ENCODE assay signal across 10 cellular contexts in genomic region chr19:42741726-42742607, GRCh38. TPM values are rescaled to one million over a fixed set of nuclear protein-coding genes. Genes with fewer than 3 reads are reported as not detected.
DNase-seq lines count a peak whose midpoint lies in the region; ATAC-seq and TF ChIP-seq lines count a peak whose summit lies in the region.
"Not testable (repeated sequence)": the region's sequence is repeated elsewhere in the genome, so short reads cannot be mapped to it uniquely, and the experiment has no call there.
"Had no signal": no experiment of that assay in that cellular context is flagged by ENCODE, and none has a peak within 500 bp of the region (broad histone marks: within the 10 kb centered on the region; RNA-seq: fewer than 3 reads in every experiment).

No MANE protein-coding gene starts in this region.

- in situ Hi-C loops in astrocyte of the spinal cord (cut with HindIII; ENCODE audit: low sequenced_read_pairs): not testable (repeated sequence)

- H3K27ac ChIP-seq in GM23338 (ENCODE audit: low read depth); SU-DHL-6 (ENCODE audit: low read depth, low read length); lower lobe of right lung; upper lobe of left lung: not testable (repeated sequence)

- H3K9me3 ChIP-seq in SU-DHL-6 (ENCODE audit: insufficient read depth, low read length); lower lobe of right lung; upper lobe of left lung: not testable (repeated sequence)

- TF ChIP-seq EP300 in upper lobe of left lung (IDR thresholded peaks at IDR 0.05): not testable (repeated sequence)

- H3K4me3 ChIP-seq in GM23338; SU-DHL-6 (ENCODE audit: insufficient read depth, low read length, poor library complexity, severe bottlenecking); astrocyte of the spinal cord (ENCODE audit: low read depth, low read length); fibroblast of pulmonary artery (replicated peaks; ENCODE audit: low read depth, low read length); lower lobe of right lung; upper lobe of left lung: not testable (repeated sequence)

- H3K4me1 ChIP-seq in GM23338 (ENCODE audit: insufficient read depth); lower lobe of right lung; upper lobe of left lung: not testable (repeated sequence)

- intact Hi-C loops in lower lobe of right lung (cut with DNase I): not testable (repeated sequence)

- H3K9ac ChIP-seq in SU-DHL-6 (ENCODE audit: low read length): not testable (repeated sequence)

- H3K4me2 ChIP-seq in GM23338; SU-DHL-6 (ENCODE audit: low read depth, low read length, poor library complexity, severe bottlenecking): not testable (repeated sequence)

- not testable (repeated sequence) for TF ChIP-seq POLR2A in upper lobe of left lung (IDR thresholded peaks at IDR 0.05)

- not testable (repeated sequence) for H2AFZ ChIP-seq in GM23338; SU-DHL-6 (ENCODE audit: low read depth, low read length, severe bottlenecking)

- H3K9me3 Mint-ChIP-seq in GM23338: peaks cover 85% of the 10 kb centered on the region

- H3K36me3 Mint-ChIP-seq in GM23338 (ENCODE audit: low read depth): not testable (repeated sequence)

- not testable (repeated sequence) for H3K4me1 Mint-ChIP-seq in GM23338

- H3K36me3 ChIP-seq in GM23338 (ENCODE audit: insufficient read depth); SU-DHL-6 (ENCODE audit: low read length); lower lobe of right lung; upper lobe of left lung: not testable (repeated sequence)

- TF ChIP-seq CTCF in GM23338 (conservative IDR thresholded peaks at IDR 0.05; ENCODE audit: low read depth in 2 of 2) (peak; percentile 63 to 72), SU-DHL-6 (IDR thresholded peaks at IDR 0.05; ENCODE audit: insufficient read depth, low read length, poor library complexity, severe bottlenecking) (peak; percentile 15), astrocyte of the spinal cord (IDR thresholded peaks at IDR 0.05; ENCODE audit: low read depth, low read length) (peak; percentile 42), fibroblast of pulmonary artery (IDR thresholded peaks at IDR 0.05; ENCODE audit: low read length, missing control alignments) (peak; percentile 40), lower lobe of right lung (IDR thresholded peaks at IDR 0.05) (peak; percentile 30), upper lobe of left lung (IDR thresholded peaks at IDR 0.05) (peak in 5 of 6 experiments; percentile 19 to 47 (median 40))

- WGBS in upper lobe of left lung, 2 donors: 33 to 35% methylated on average over 7 to 14 of the region's 14 CpGs

- H3K27ac Mint-ChIP-seq in GM23338: not testable (repeated sequence)

- not testable (repeated sequence) for H3K79me2 ChIP-seq in GM23338 (replicated peaks; ENCODE audit: insufficient read depth); SU-DHL-6 (ENCODE audit: insufficient read depth, low read length)

- H3K27me3 ChIP-seq in GM23338 (ENCODE audit: insufficient read depth); SU-DHL-6 (ENCODE audit: low read length); lower lobe of right lung (ENCODE audit: low read depth); upper lobe of left lung: not testable (repeated sequence)

- H4K20me1 ChIP-seq in GM23338 (replicated peaks; ENCODE audit: insufficient read depth); SU-DHL-6 (ENCODE audit: low read depth, low read length): not testable (repeated sequence)

- not testable (repeated sequence) for H3F3A ChIP-seq in GM23338 (replicated peaks; ENCODE audit: low read depth); SU-DHL-6 (ENCODE audit: insufficient read depth)

- H3K9me2 ChIP-seq in GM23338 (ENCODE audit: insufficient read depth); SU-DHL-6 (replicated peaks; ENCODE audit: insufficient read depth, low read length): not testable (repeated sequence)

- DNase-seq in DMS 273 (lab: John Stamatoyannopoulos, UW; ENCODE audit: unreplicated experiment) (peak; percentile 11), GM23338 (ENCODE audit: low spot score) (peak; percentile 47), NCI-H1105 treated with DMSO at 0.1 percent for 48 hours (lab: John Stamatoyannopoulos, UW) (peak; percentile 1), upper lobe of left lung (peak in 1 of 2 donors; percentile 30)
- not testable (repeated sequence) for DNase-seq in astrocyte of the spinal cord (ENCODE audit: low read depth, low spot score); fibroblast of pulmonary artery (ENCODE audit: low read depth); lower lobe of right lung

- not testable (repeated sequence) for H3K4me3 Mint-ChIP-seq in GM23338

- not testable (repeated sequence) for ATAC-seq in GM23338; lower lobe of right lung; upper lobe of left lung (ENCODE audit: low FRiP score in 2 of 2)

- H3K27me3 Mint-ChIP-seq in GM23338 (ENCODE audit: insufficient read depth, low read depth, poor library complexity): peaks cover 12% of the 10 kb centered on the region

RNA-seq across cellular contexts. Expression of gene PSG3, which starts 1.7 kb away (rescaled TPM):
- total RNA-seq in GM23338 (2014; rRNA removed; shearing (Covaris generic)): not detected in 2 replicates
- not detected in 2 replicates for polyA plus RNA-seq in GM23338 (2016; fragmentation: Nextera tagmentation; extraction: Ambion mirVana)
- total RNA-seq in lower lobe of right lung (not detected), upper lobe of left lung (not detected)
- total RNA-seq: endothelial cell of umbilical vein, lower leg skin had no signal
- polyA plus RNA-seq: endothelial cell of umbilical vein had no signal

RNA-seq across cellular contexts. Expression of gene PSG8, which starts 23.5 kb away (rescaled TPM):
- not detected in 2 replicates for total RNA-seq in GM23338 (2014; rRNA removed; shearing (Covaris generic))
- 0.32 TPM in 1 of 2 replicates, not detected in the other for polyA plus RNA-seq in GM23338 (2016; fragmentation: Nextera tagmentation; extraction: Ambion mirVana)
- total RNA-seq in lower lobe of right lung (not detected), upper lobe of left lung (not detected)
- total RNA-seq: endothelial cell of umbilical vein, lower leg skin had no signal
- polyA plus RNA-seq: endothelial cell of umbilical vein had no signal

Comparison
In these comparisons a context has a peak if more than half of its experiments do, and no peak if none do; other contexts are left out.
1. CTCF ChIP-seq: peak in every context shown above with its lines; median percentile 68 in GM23338; 42 in astrocyte of the spinal cord; 40 in fibroblast of pulmonary artery; 40 in upper lobe of left lung; 30 in lower lobe of right lung; 15 in SU-DHL-6.